In the genomic region with DNA sequence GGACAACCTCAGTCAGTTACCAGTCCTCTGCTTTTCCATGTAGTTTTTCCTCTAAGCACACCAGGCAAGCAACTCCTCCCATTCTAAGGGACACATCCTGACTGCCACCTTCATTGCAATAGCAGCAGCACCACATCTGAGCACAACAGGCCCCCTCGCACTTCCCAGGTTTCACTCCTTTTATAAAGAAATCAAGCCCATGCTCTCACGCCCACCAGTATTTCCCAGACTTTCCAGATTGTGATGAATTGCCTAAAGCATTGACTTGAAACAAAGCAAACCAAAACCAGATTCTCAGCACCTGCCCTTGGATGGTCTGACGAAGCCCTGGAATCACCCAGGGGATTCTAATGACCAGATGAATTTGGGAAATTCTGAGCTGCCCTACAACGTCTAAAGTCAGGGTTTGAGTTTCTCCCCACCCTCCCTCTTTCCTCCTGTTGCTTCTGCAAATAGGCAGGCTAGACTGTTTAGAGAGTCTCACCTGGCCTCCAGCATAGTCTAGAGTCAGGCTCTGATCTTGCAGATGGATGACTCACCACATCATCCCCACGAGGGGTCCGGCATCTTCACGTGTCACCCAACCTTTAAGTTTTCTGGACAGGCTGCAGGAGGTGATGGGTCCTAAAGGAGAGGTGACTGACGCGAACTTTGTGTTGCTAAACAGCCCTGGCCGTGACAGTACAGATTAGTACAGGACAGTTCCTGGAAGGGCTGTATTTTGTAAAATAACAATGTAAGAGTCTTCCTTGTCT, we compare ENCODE assay signal across 21 cellular contexts.
A peak's percentile ranks its signal among the peaks of the same experiment; 100 is the strongest.
DNase-seq lines count a peak whose midpoint lies in the region; ATAC-seq, FAIRE-seq and TF ChIP-seq lines count a peak whose summit lies in the region.
"Had no signal": no experiment of that assay in that cellular context is flagged by ENCODE, and none has a peak within 500 bp of the region (broad histone marks: within the 10 kb centered on the region; RNA-seq: fewer than 3 reads in every experiment).

No MANE protein-coding gene starts in this region.

- H2BK120ac ChIP-seq in neuronal stem cell (ENCODE audit: low read depth, low read length), result no peak overlapping the region

- SMC1A ChIA-PET in GM12878 (lab: Charles Lee; ENCODE audit: uncharacterized antibody, unreplicated experiment), result no interaction called here

- H3K4me3 Mint-ChIP-seq in Calu3 (ENCODE audit: low read depth, unreplicated experiment), result no peak overlapping the region
- H3K4me3 Mint-ChIP-seq: activated naive CD8-positive, alpha-beta T cell; HFFc6 had no signal

- H3K27ac ChIP-seq in HCT116 (ENCODE audit: low read depth, low read length), result 0 out of 2 replicates have a peak overlapping the region, but pooled peaks have one; percentile 16
- no peak overlapping the region for H3K27ac ChIP-seq in GM12878 (ENCODE audit: control insufficient read depth, insufficient read depth)
- H3K27ac ChIP-seq in neuronal stem cell (replicated peaks; ENCODE audit: low read length), result peak overlapping the region; percentile 26
- no peak overlapping the region for H3K27ac ChIP-seq in testis
- H3K27ac ChIP-seq: body of pancreas, colonic mucosa, gastroesophageal sphincter, KMS-11, right lobe of liver had no signal

- TF ChIP-seq POLR2A in HCT116 (IDR thresholded peaks at IDR 0.05; ENCODE audit: borderline replicate concordance, extremely low read depth, insufficient read depth, insufficient read length), result no peak
- no peak for TF ChIP-seq POLR2A in GM12878 (IDR thresholded peaks at IDR 0.05; ENCODE audit: low read depth, low read length)
- TF ChIP-seq POLR2A in testis (IDR thresholded peaks at IDR 0.05), result no peak

- H4K91ac ChIP-seq in neuronal stem cell (ENCODE audit: low read depth, low read length, poor library complexity), result no peak overlapping the region

- H3K9ac ChIP-seq in HCT116 (ENCODE audit: low read length) (no peak overlapping the region), GM12878 (ENCODE audit: control insufficient read depth, insufficient read depth, low read length) (no peak overlapping the region), neuronal stem cell (ENCODE audit: low read depth, low read length, poor library complexity) (no peak overlapping the region)
- H3K9ac ChIP-seq: KMS-11, SK-N-SH had no signal

- no peak overlapping the region for H2BK12ac ChIP-seq in neuronal stem cell (ENCODE audit: low read length)

- H3K79me2 ChIP-seq in HCT116 (ENCODE audit: insufficient read depth, low read length) (no peaks in the 10 kb centered on the region), GM12878 (ENCODE audit: control insufficient read depth, insufficient read depth, low read length) (no peaks in the 10 kb centered on the region)

- TF ChIP-seq CTCF in Calu3 (IDR thresholded peaks at IDR 0.05; ENCODE audit: unreplicated experiment), result no peak
- TF ChIP-seq CTCF in HCT116 (IDR thresholded peaks at IDR 0.05 in 2 of 3, conservative IDR thresholded peaks at IDR 0.05 in 1 of 3; ENCODE audit: borderline replicate concordance in 1 of 3, insufficient read depth in 1 of 3, low read depth in 2 of 3, low read length in 2 of 3), result no peak
- TF ChIP-seq CTCF in GM12878 (IDR thresholded peaks at IDR 0.05 in 2 of 3, conservative IDR thresholded peaks at IDR 0.05 in 1 of 3; ENCODE audit: control insufficient read depth in 2 of 3, extremely low read depth in 1 of 3, insufficient read depth in 1 of 3, low read depth in 3 of 3, low read length in 3 of 3), result no peak
- TF ChIP-seq CTCF in testis (IDR thresholded peaks at IDR 0.05), result no peak

- whole genome bisulfite sequencing in GM12878 (ENCODE audit: insufficient coverage, insufficient replicate concordance, low lambda C conversion rate, missing lambda C conversion rate), result 51% methylated on average over 10 of the region's 10 CpGs
- no CpG with 5 or more reads among the region's 10 CpGs for WGBS in neuronal stem cell (ENCODE audit: extremely low coverage in 2 of 2, insufficient read length in 2 of 2, insufficient replicate concordance in 1 of 2), 2 donors
- 78 to 90% methylated on average over 10 of the region's 10 CpGs for WGBS in testis, 2 donors

- no peaks in the 10 kb centered on the region for H3K9me3 ChIP-seq in HCT116 (ENCODE audit: control insufficient read depth in 1 of 2, insufficient read depth in 1 of 2, low read depth in 1 of 2, low read length in 2 of 2)
- no peaks in the 10 kb centered on the region for H3K9me3 ChIP-seq in GM12878 (replicated peaks; ENCODE audit: control insufficient read depth, insufficient read depth, low read length)
- no peaks in the 10 kb centered on the region for H3K9me3 ChIP-seq in neuronal stem cell (replicated peaks in 1 of 2; ENCODE audit: control insufficient read depth in 2 of 2, insufficient read depth in 1 of 2, low read depth in 1 of 2, low read length in 2 of 2)
- no peaks in the 10 kb centered on the region for H3K9me3 ChIP-seq in testis
- H3K9me3 ChIP-seq: body of pancreas, colonic mucosa, gastroesophageal sphincter, mucosa of descending colon, right lobe of liver, SK-N-SH had no signal

- H3K4me1 Mint-ChIP-seq in Calu3 (ENCODE audit: low read depth, unreplicated experiment), result peaks cover 19% of the 10 kb centered on the region

- H3K27me3 Mint-ChIP-seq in Calu3 (ENCODE audit: unreplicated experiment), result no peaks in the 10 kb centered on the region
- H3K27me3 Mint-ChIP-seq: activated naive CD8-positive, alpha-beta T cell had no signal

- peak overlapping the region; percentile 36 for H3K27ac Mint-ChIP-seq in Calu3 (ENCODE audit: unreplicated experiment)
- H3K27ac Mint-ChIP-seq: activated naive CD8-positive, alpha-beta T cell; HFFc6 had no signal

- DNase-seq in Calu3, result no peak
- no peak for DNase-seq in HCT116 (ENCODE audit: low read depth, low spot score)
- DNase-seq in GM12878 (ENCODE audit: low read depth, low spot score), result no peak
- DNase-seq in neuronal stem cell (ENCODE audit: low spot score), result no peak
- DNase-seq in NCI-H1417 (lab: John Stamatoyannopoulos, UW), result no peak
- no peak for DNase-seq in testis
- DNase-seq: activated CD4-positive, alpha-beta T cell treated with anti-CD3 and anti-CD28 coated beads for 1 hour; body of pancreas; colonic mucosa; GDM1; HFFc6; left cardiac atrium; mucosa of descending colon; NCI-H1092 treated with DMSO at 0.1 percent for 48 hours; right lobe of liver; SK-N-SH; T1000 had no signal

- H2AK5ac ChIP-seq in neuronal stem cell (ENCODE audit: low read depth, low read length), result no peak overlapping the region

- RAD21 ChIA-PET in HCT116 (lab: Charles Lee; ENCODE audit: low non-redundant PET in 1 of 2, low total read pairs in 2 of 2, uncharacterized antibody in 2 of 2, unreplicated experiment in 2 of 2), result no interaction called here
- RAD21 ChIA-PET in GM12878 (lab: Charles Lee; ENCODE audit: unreplicated experiment), result no interaction called here

- no peak overlapping the region for H3K4ac ChIP-seq in neuronal stem cell (ENCODE audit: low read length)

- H3K4me3 ChIP-seq in HCT116 (replicated peaks in 1 of 2; ENCODE audit: low read depth in 1 of 2, low read length in 2 of 2), result no peak overlapping the region
- H3K4me3 ChIP-seq in GM12878, result no peak overlapping the region
- H3K4me3 ChIP-seq in neuronal stem cell (ENCODE audit: low read length in 2 of 2), result no peak overlapping the region
- H3K4me3 ChIP-seq in testis, result no peak overlapping the region
- H3K4me3 ChIP-seq: body of pancreas, colonic mucosa, gastroesophageal sphincter, mucosa of descending colon, right lobe of liver had no signal

- H3K36me3 Mint-ChIP-seq in Calu3 (ENCODE audit: insufficient read depth, unreplicated experiment), result peaks cover 8% of the 10 kb centered on the region
- H3K36me3 Mint-ChIP-seq: activated naive CD8-positive, alpha-beta T cell had no signal

- in situ Hi-C loops in GM12878 (cut with MboI), result no loop called here

- no peak overlapping the region for H2BK5ac ChIP-seq in neuronal stem cell (ENCODE audit: low read length)

- no peak overlapping the region for H3K23ac ChIP-seq in neuronal stem cell (ENCODE audit: low read depth, low read length, poor library complexity)

- no peaks in the 10 kb centered on the region for H3K9me3 Mint-ChIP-seq in Calu3 (ENCODE audit: low read depth, unreplicated experiment)
- H3K9me3 Mint-ChIP-seq: HFFc6 had no signal

- POLR2A ChIA-PET in HCT116 (lab: Charles Lee) (no interaction called here), GM12878 (lab: Charles Lee) (no interaction called here)

- no peaks in the 10 kb centered on the region for H3K9me2 ChIP-seq in HCT116 (ENCODE audit: insufficient read depth)
- H3K9me2 ChIP-seq: SK-N-SH had no signal

- H2BK15ac ChIP-seq in neuronal stem cell (ENCODE audit: low read length), result no peak overlapping the region

- ATAC-seq in HCT116, result peak; percentile 42
- peak; percentile 48 for ATAC-seq in GM12878
- no peak for ATAC-seq in GM18867 (IDR thresholded peaks at IDR 0.05; ENCODE audit: unreplicated experiment)
- ATAC-seq: body of pancreas, gastroesophageal sphincter, left cardiac atrium, mucosa of descending colon had no signal

- H3K14ac ChIP-seq in neuronal stem cell (ENCODE audit: low read length), result no peak overlapping the region

- FAIRE-seq in GM12878 (lab: Jason Lieb, UNC), result no peak

- H3K4me1 ChIP-seq in HCT116 (ENCODE audit: control insufficient read depth in 1 of 2, insufficient read depth in 2 of 2, low read length in 2 of 2), result peaks cover 41 to 45% of the 10 kb centered on the region in 2 experiments
- no peaks in the 10 kb centered on the region for H3K4me1 ChIP-seq in GM12878 (ENCODE audit: control insufficient read depth, insufficient read depth, low read length)
- H3K4me1 ChIP-seq in neuronal stem cell (ENCODE audit: control insufficient read depth in 2 of 2, insufficient read depth in 1 of 2, low read depth in 1 of 2, low read length in 2 of 2), result peaks cover 0 to 3% of the 10 kb centered on the region in 2 donors
- no peaks in the 10 kb centered on the region for H3K4me1 ChIP-seq in testis
- H3K4me1 ChIP-seq: body of pancreas, colonic mucosa, right lobe of liver had no signal

- H3K79me1 ChIP-seq in neuronal stem cell (ENCODE audit: low read depth, low read length), result no peaks in the 10 kb centered on the region

- no peak for TF ChIP-seq EP300 in GM12878 (IDR thresholded peaks at IDR 0.05; ENCODE audit: borderline replicate concordance in 1 of 2, control insufficient read depth in 1 of 2, low read depth in 2 of 2, low read length in 2 of 2)

- H3K27me3 ChIP-seq in HCT116 (ENCODE audit: insufficient read depth, low read length) (no peaks in the 10 kb centered on the region), GM12878 (replicated peaks in 1 of 2; ENCODE audit: control insufficient read depth in 2 of 2, insufficient read depth in 2 of 2, low read length in 1 of 2) (no peaks in the 10 kb centered on the region), neuronal stem cell (ENCODE audit: control insufficient read depth in 3 of 3, insufficient read depth in 3 of 3, low read depth in 1 of 3, low read length in 3 of 3) (no peaks in the 10 kb centered on the region), testis (no peaks in the 10 kb centered on the region)
- H3K27me3 ChIP-seq: body of pancreas, colonic mucosa, gastroesophageal sphincter, right lobe of liver had no signal

- intact Hi-C loops in Calu3 (cut with micrococcal nuclease; ENCODE audit: unreplicated experiment) (no loop called here), HCT116 (cut with micrococcal nuclease) (no loop called here), GM12878 (cut with micrococcal nuclease; ENCODE audit: unreplicated experiment) (no loop called here), testis (cut with DNase I; ENCODE audit: low total_unique reads) (no loop called here)

- CTCF ChIA-PET in Calu3 (lab: Charles Lee), result no interaction called here
- CTCF ChIA-PET in HCT116 (lab: Charles Lee), result no interaction called here
- CTCF ChIA-PET in GM12878 (lab: Yijun Ruan, JAX), result no interaction called here

- H2AFZ ChIP-seq in HCT116 (ENCODE audit: low read depth, low read length, poor library complexity, severe bottlenecking) (peak overlapping the region; percentile 85), GM12878 (ENCODE audit: control insufficient read depth, low read depth, low read length) (no peak overlapping the region), neuronal stem cell (ENCODE audit: low read length) (peak overlapping the region; percentile 69)

- BruUV-seq in Calu3 (replicated peaks; lab: Mats Ljungman, UMichigan), result no TSS peak
- BruUV-seq in HCT116 (replicated peaks; lab: Mats Ljungman, UMichigan), result no TSS peak
- no TSS peak for BruUV-seq in GM12878 (replicated peaks; lab: Mats Ljungman, UMichigan)

- TF ChIP-seq RAD21 in HCT116 (IDR thresholded peaks at IDR 0.05; ENCODE audit: low read depth) (no peak), GM12878 (IDR thresholded peaks at IDR 0.05; ENCODE audit: insufficient read depth, low read depth, low read length) (no peak)

- H3K36me3 ChIP-seq in HCT116 (ENCODE audit: control insufficient read depth in 1 of 2, insufficient read depth in 2 of 2, low read length in 2 of 2) (no peaks in the 10 kb centered on the region), GM12878 (ENCODE audit: control insufficient read depth in 2 of 2, insufficient read depth in 2 of 2, low read length in 1 of 2) (no peaks in the 10 kb centered on the region), neuronal stem cell (replicated peaks in 1 of 2; ENCODE audit: control insufficient read depth in 2 of 2, insufficient read depth in 2 of 2, low read length in 2 of 2) (no peaks in the 10 kb centered on the region), testis (ENCODE audit: low read depth, missing control alignments) (no peaks in the 10 kb centered on the region)
- H3K36me3 ChIP-seq: colonic mucosa, gastroesophageal sphincter, right lobe of liver had no signal

- H3K4me2 ChIP-seq in HCT116 (ENCODE audit: low read length) (peak overlapping the region; percentile 18), GM12878 (ENCODE audit: control insufficient read depth, insufficient read depth) (no peak overlapping the region), neuronal stem cell (ENCODE audit: insufficient read depth, low read length, poor library complexity, severe bottlenecking) (no peak overlapping the region)
- H3K4me2 ChIP-seq: KMS-11, SK-N-SH had no signal

- no peak overlapping the region for H3K18ac ChIP-seq in neuronal stem cell (ENCODE audit: low read length)

- H4K20me1 ChIP-seq in HCT116 (ENCODE audit: insufficient read depth) (no peaks in the 10 kb centered on the region), GM12878 (ENCODE audit: control insufficient read depth, insufficient read depth) (no peaks in the 10 kb centered on the region)

- H4K8ac ChIP-seq in neuronal stem cell (ENCODE audit: low read depth, low read length), result no peak overlapping the region

Comparison
In these comparisons a context has a peak if more than half of its experiments do, and no peak if none do; other contexts are left out.
1. H3K27ac ChIP-seq: peak in HCT116 (single experiment) and neuronal stem cell (single experiment); none in GM12878 (single experiment) and testis (0 of 2).